In the genomic region with DNA sequence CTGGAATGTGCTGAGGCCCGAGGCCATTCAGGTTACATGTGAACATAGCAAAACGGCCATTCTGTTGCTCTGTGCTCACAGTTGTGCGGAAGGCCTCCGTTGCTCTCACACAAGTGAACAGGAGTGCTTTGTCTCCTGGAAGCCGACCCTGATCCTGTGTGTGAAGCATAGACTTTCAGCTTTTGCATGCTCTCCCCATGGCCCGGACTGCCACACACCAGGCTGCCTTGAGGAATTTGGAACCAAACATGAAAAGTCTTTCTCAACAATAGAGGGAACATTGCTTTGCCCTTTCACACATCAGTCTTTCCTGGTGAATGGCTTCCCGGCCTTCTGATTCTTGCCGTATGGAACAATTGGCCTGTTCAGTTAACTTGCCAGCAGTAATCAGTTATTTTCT, we compare ENCODE assay signal across 20 cellular contexts.
"Had no signal": no experiment of that assay in that cellular context is flagged by ENCODE, and none has a peak within 500 bp of the region (broad histone marks: within the 10 kb centered on the region; RNA-seq: fewer than 3 reads in every experiment).

No MANE protein-coding gene starts in this region.

- ATAC-seq: activated CD8-positive, alpha-beta T cell treated with anti-CD3 and anti-CD28 coated beads for 36 hours; activated T-helper 17 cell treated with anti-CD3 and anti-CD28 coated beads, Interleukin-2, amount 50 U/mL, for 72 hours; lower lobe of right lung; WTC11 had no signal

- H3K79me2 ChIP-seq: parathyroid adenoma had no signal

- H3K36me3 ChIP-seq: esophagus squamous epithelium, lower lobe of right lung, neutrophil, tibial nerve had no signal

- H3K9me3 Mint-ChIP-seq: activated CD8-positive, alpha-beta T cell treated with anti-CD3 and anti-CD28 coated beads for 36 hours; activated naive CD8-positive, alpha-beta T cell treated with anti-CD3 and anti-CD28 coated beads, Interleukin-2, amount 10 ng/mL, durations not matched to agents 7 days and 5 days; activated T-helper 17 cell treated with anti-CD3 and anti-CD28 coated beads, Interleukin-2, amount 50 U/mL, for 72 hours had no signal

- H3K27ac Mint-ChIP-seq: activated CD8-positive, alpha-beta T cell treated with anti-CD3 and anti-CD28 coated beads for 36 hours; activated naive CD8-positive, alpha-beta T cell treated with anti-CD3 and anti-CD28 coated beads, Interleukin-2, amount 10 ng/mL, durations not matched to agents 7 days and 5 days; activated T-helper 17 cell treated with anti-CD3 and anti-CD28 coated beads, Interleukin-2, amount 50 U/mL, for 72 hours; WTC11 had no signal

- H3K4me3 ChIP-seq: esophagus squamous epithelium, lower lobe of right lung, tibial nerve had no signal

- H2AFZ ChIP-seq: parathyroid adenoma had no signal

- H3K4me1 ChIP-seq: lower lobe of right lung, parathyroid adenoma had no signal

- H3K4me3 Mint-ChIP-seq: activated CD8-positive, alpha-beta T cell treated with anti-CD3 and anti-CD28 coated beads for 36 hours; activated naive CD8-positive, alpha-beta T cell treated with anti-CD3 and anti-CD28 coated beads, Interleukin-2, amount 10 ng/mL, durations not matched to agents 7 days and 5 days; activated T-helper 17 cell treated with anti-CD3 and anti-CD28 coated beads, Interleukin-2, amount 50 U/mL, for 72 hours; WTC11 had no signal

- H3K9ac ChIP-seq: parathyroid adenoma had no signal

- DNase-seq: activated CD4-positive, alpha-beta T cell treated with anti-CD3 and anti-CD28 coated beads for 48 hours; activated CD8-positive, alpha-beta T cell treated with anti-CD3 and anti-CD28 coated beads for 36 hours; activated naive CD4-positive, alpha-beta T cell; activated naive CD8-positive, alpha-beta T cell treated with anti-CD3 and anti-CD28 coated beads, Interleukin-2, amount 10 ng/mL, durations not matched to agents 7 days and 5 days; activated T-cell treated with anti-CD3 and anti-CD28 coated beads, Interleukin-2, amount 50 U/mL, for 1 hour; anterior cingulate cortex; cerebellar nuclear complex; cortex of kidney; effector CD8-positive, alpha-beta T cell; esophagus squamous epithelium; lower lobe of right lung; midbrain; stimulated activated CD4-positive, alpha-beta T cell treated with anti-CD3 and anti-CD28 coated beads, Interleukin-12 subunit alpha, Interleukin-12 subunit beta, amount 100 ng/mL, for 4 hours; stimulated activated CD4-positive, alpha-beta T cell treated with anti-CD3 and anti-CD28 coated beads, Interleukin-1b, Interleukin-23, amount 100 ng/mL, for 48 hours; stimulated activated naive CD4-positive, alpha-beta T cell treated with Interleukin-2 at 50 U/mL for 16 hours had no signal

- H3K36me3 Mint-ChIP-seq: activated naive CD8-positive, alpha-beta T cell treated with anti-CD3 and anti-CD28 coated beads, Interleukin-2, amount 10 ng/mL, durations not matched to agents 7 days and 5 days had no signal

- H3K9me3 ChIP-seq: esophagus squamous epithelium, lower lobe of right lung, neutrophil, tibial nerve had no signal

- H3K4me1 Mint-ChIP-seq: activated naive CD8-positive, alpha-beta T cell treated with anti-CD3 and anti-CD28 coated beads, Interleukin-2, amount 10 ng/mL, durations not matched to agents 7 days and 5 days; activated T-helper 17 cell treated with anti-CD3 and anti-CD28 coated beads, Interleukin-2, amount 50 U/mL, for 72 hours had no signal

- H3K27ac ChIP-seq: esophagus squamous epithelium, lower lobe of right lung, neutrophil, parathyroid adenoma had no signal

- H3K27me3 ChIP-seq: esophagus squamous epithelium, neutrophil, tibial nerve had no signal

- H3K27me3 Mint-ChIP-seq: activated CD8-positive, alpha-beta T cell treated with anti-CD3 and anti-CD28 coated beads for 36 hours; activated naive CD8-positive, alpha-beta T cell treated with anti-CD3 and anti-CD28 coated beads, Interleukin-2, amount 10 ng/mL, durations not matched to agents 7 days and 5 days; activated T-helper 17 cell treated with anti-CD3 and anti-CD28 coated beads, Interleukin-2, amount 50 U/mL, for 72 hours had no signal
